In the genomic region with DNA sequence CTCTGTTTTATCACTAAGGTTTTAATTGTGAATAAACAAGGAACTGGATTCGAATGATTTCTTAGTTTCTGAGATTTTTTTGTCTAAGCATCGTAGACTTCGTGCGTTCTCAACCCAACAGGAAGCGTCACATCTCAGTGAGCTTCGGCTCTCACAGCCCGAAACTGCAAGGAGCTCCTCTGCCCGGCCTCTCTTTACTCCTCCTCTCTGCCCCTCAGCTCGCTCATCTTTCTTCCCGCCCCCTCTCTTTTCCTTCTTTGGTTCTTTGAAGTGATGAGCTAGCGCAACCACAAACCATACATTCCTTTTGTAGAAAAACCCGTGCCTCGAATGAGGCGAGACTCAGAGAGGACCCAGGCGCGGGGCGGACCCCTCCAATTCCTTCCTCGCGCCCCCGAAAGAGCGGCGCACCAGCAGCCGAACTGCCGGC, we compare ENCODE assay signal across 8 cellular contexts. TPM values are rescaled to one million over a fixed set of nuclear protein-coding genes. Genes with fewer than 3 reads are reported as not detected.
DNase-seq lines count a peak whose midpoint lies in the region; ATAC-seq and TF ChIP-seq lines count a peak whose summit lies in the region.

No MANE protein-coding gene starts in this region.

- CTCF ChIA-PET in MCF 10A (lab: Yijun Ruan, JAX): interaction anchor here (0.6 to 4.8 kb wide), 12 partner anchors 9 to 101 kb away, joined by 3 to 58 read pairs (median 6); no protein-coding TSS in a partner anchor

- POLR2A ChIA-PET in MCF 10A (lab: Yijun Ruan, JAX): interaction anchor here (0.6 to 6.0 kb wide), 17 partner anchors 9 to 1704 kb away, joined by 3 to 107 read pairs (median 4); a partner anchor contains a TSS

- no peaks in the 10 kb centered on the region for H3K9me3 Mint-ChIP-seq in MCF 10A (ENCODE audit: unreplicated experiment)

- peak overlapping the region; percentile 88 for H3K4me3 Mint-ChIP-seq in MCF 10A (ENCODE audit: unreplicated experiment)

- DNase-seq in RPMI8226 (peak; percentile 20), MCF 10A (ENCODE audit: unreplicated experiment) (peak; percentile 44), kidney glomerular epithelial cell (lab: John Stamatoyannopoulos, UW) (peak; percentile 63), NCI-H526 (lab: John Stamatoyannopoulos, UW) (no peak), NCI-H187 (lab: John Stamatoyannopoulos, UW) (no peak)
- peak; percentile 27 for DNase-seq in stimulated activated CD4-positive, alpha-beta T cell treated with anti-CD3 and anti-CD28 coated beads, Interleukin-4, amount 100 ng/mL, for 1 hour

- no peak for TF ChIP-seq POLR2A in GM18505 (IDR thresholded peaks at IDR 0.05; ENCODE audit: borderline replicate concordance, extremely low read depth, insufficient read depth, insufficient read length)

- TF ChIP-seq CTCF in MCF 10A (IDR thresholded peaks at IDR 0.05; ENCODE audit: unreplicated experiment): no peak

- peaks cover 47% of the 10 kb centered on the region for H3K4me1 Mint-ChIP-seq in MCF 10A (ENCODE audit: insufficient read depth, unreplicated experiment)

- intact Hi-C loops in MCF 10A (cut with micrococcal nuclease): loop anchor here (2.0 kb wide), 1 partner anchor 95 kb away; no protein-coding TSS in a partner anchor

- H3K27me3 Mint-ChIP-seq in MCF 10A (ENCODE audit: insufficient read depth, unreplicated experiment): no peaks in the 10 kb centered on the region

- peak; percentile 76 for ATAC-seq in GM18505 (IDR thresholded peaks at IDR 0.05; ENCODE audit: unreplicated experiment)
- ATAC-seq in HG02588 (IDR thresholded peaks at IDR 0.05; ENCODE audit: unreplicated experiment): peak; percentile 70

- H3K36me3 Mint-ChIP-seq in MCF 10A (ENCODE audit: insufficient read depth, unreplicated experiment): peaks cover 7% of the 10 kb centered on the region

- peak overlapping the region; percentile 92 for H3K27ac Mint-ChIP-seq in MCF 10A (ENCODE audit: low read depth, unreplicated experiment)

- BruUV-seq in MCF 10A (replicated peaks; lab: Mats Ljungman, UMichigan): no TSS peak

RNA-seq across cellular contexts. Expression of a gene that starts 0.5 kb away (rescaled TPM):
- 112 and 121 TPM in 2 replicates for total RNA-seq in MCF 10A (2022)

Comparison
In these comparisons a context has a peak if more than half of its experiments do, and no peak if none do; other contexts are left out.
1. DNase-seq: peak in RPMI8226 (single experiment), MCF 10A (single experiment), kidney glomerular epithelial cell (single experiment) and stimulated activated CD4-positive, alpha-beta T cell treated with anti-CD3 and anti-CD28 coated beads, Interleukin-4, amount 100 ng/mL, for 1 hour (single experiment); none in NCI-H526 (0 of 2) and NCI-H187 (0 of 2).